26 cellular contexts compared by ENCODE assay signal in genomic region chr1:112209493-112209892, GRCh38.
"Had no signal": no experiment of that assay in that cellular context is flagged by ENCODE, and none has a peak within 500 bp of the region (broad histone marks: within the 10 kb centered on the region; RNA-seq: fewer than 3 reads in every experiment).

No MANE protein-coding gene starts in this region.

- DNase-seq: activated CD4-positive, alpha-beta T cell treated with anti-CD3 and anti-CD28 coated beads, Interleukin-2, amount 10 ng/mL, durations not matched to agents 24 days and 14 days; activated CD4-positive, alpha-beta T cell treated with anti-CD3 and anti-CD28 coated beads, Interleukin-2, amount 50 U/mL, for 4 hours; activated CD4-positive, CD25-positive, alpha-beta regulatory T cell; activated CD8-positive, alpha-beta T cell treated with anti-CD3 and anti-CD28 coated beads, Interleukin-2, amount 10 ng/mL, durations not matched to agents 7 days and 5 days; activated gamma-delta T cell; activated naive CD4-positive, alpha-beta T cell treated with Interleukin-2 at 50 U/mL for 16 hours; activated naive CD8-positive, alpha-beta T cell treated with anti-CD3 and anti-CD28 coated beads, Interleukin-2, amount 10 ng/mL, durations not matched to agents 7 days and 5 days; activated T-cell treated with anti-CD3 and anti-CD28 coated beads, Interleukin-2, amount 50 U/mL, for 24 hours; amygdala; caudate nucleus; cerebellar nuclear complex; MG63; NCI-H1048; NCI-H1436 treated with DMSO at 0.1 percent for 48 hours; NCI-H1694 treated with DMSO at 0.1 percent for 48 hours; NCI-H2029; NCI-H345; NCI-H524 treated with DMSO at 0.1 percent for 48 hours; SHP77; SJCRH30; T1000; WERI-Rb-1 had no signal

- H3K36me3 Mint-ChIP-seq: activated naive CD4-positive, alpha-beta T cell treated with anti-CD3 and anti-CD28 coated beads, Interleukin-2, amount 50 U/mL, for 24 hours; activated naive CD8-positive, alpha-beta T cell treated with anti-CD3 and anti-CD28 coated beads, Interleukin-2, amount 10 ng/mL, durations not matched to agents 7 days and 5 days had no signal

- H3K9me3 Mint-ChIP-seq: activated naive CD4-positive, alpha-beta T cell treated with anti-CD3 and anti-CD28 coated beads, Interleukin-2, amount 50 U/mL, for 24 hours; activated T-helper 2 cell treated with anti-CD3 and anti-CD28 coated beads, Interferon-gamma antibody, Interleukin-2, Interleukin-4, amounts not matched to agents 10 μg/mL and 5 μg/mL and 100 μg/mL, durations not matched to agents 14 hours and 24 hours and 36 hours had no signal

- H3K4me1 Mint-ChIP-seq: activated CD4-positive, alpha-beta T cell treated with anti-CD3 and anti-CD28 coated beads, Interleukin-2, amount 10 ng/mL, durations not matched to agents 24 days and 14 days; activated naive CD4-positive, alpha-beta T cell treated with anti-CD3 and anti-CD28 coated beads, Interleukin-2, amount 50 U/mL, for 24 hours; activated naive CD8-positive, alpha-beta T cell treated with anti-CD3 and anti-CD28 coated beads, Interleukin-2, amount 10 ng/mL, durations not matched to agents 7 days and 5 days had no signal

- H3K27me3 ChIP-seq: ascending aorta, SJCRH30 had no signal

- H3K36me3 ChIP-seq: ascending aorta, MG63, SJCRH30, WERI-Rb-1 had no signal

- H3K9me3 ChIP-seq: ascending aorta, MG63 had no signal

- H3K4me3 ChIP-seq: ascending aorta, MG63, SJCRH30, SK-N-MC had no signal

- H3K4me3 Mint-ChIP-seq: activated CD4-positive, alpha-beta T cell treated with anti-CD3 and anti-CD28 coated beads, Interleukin-2, amount 10 ng/mL, durations not matched to agents 24 days and 14 days; activated CD8-positive, alpha-beta T cell treated with anti-CD3 and anti-CD28 coated beads, Interleukin-2, amount 10 ng/mL, durations not matched to agents 7 days and 5 days; activated naive CD4-positive, alpha-beta T cell treated with anti-CD3 and anti-CD28 coated beads, Interleukin-2, amount 50 U/mL, for 24 hours; activated naive CD8-positive, alpha-beta T cell treated with anti-CD3 and anti-CD28 coated beads, Interleukin-2, amount 10 ng/mL, durations not matched to agents 7 days and 5 days; activated T-cell treated with anti-CD3 and anti-CD28 coated beads, Interleukin-2, amount 50 U/mL, for 24 hours had no signal

- H3K4me1 ChIP-seq: ascending aorta, SJCRH30 had no signal

- H3K27ac Mint-ChIP-seq: activated CD4-positive, alpha-beta T cell treated with anti-CD3 and anti-CD28 coated beads, Interleukin-2, amount 10 ng/mL, durations not matched to agents 24 days and 14 days; activated CD8-positive, alpha-beta T cell treated with anti-CD3 and anti-CD28 coated beads, Interleukin-2, amount 10 ng/mL, durations not matched to agents 7 days and 5 days; activated naive CD4-positive, alpha-beta T cell treated with anti-CD3 and anti-CD28 coated beads, Interleukin-2, amount 50 U/mL, for 24 hours; activated naive CD8-positive, alpha-beta T cell treated with anti-CD3 and anti-CD28 coated beads, Interleukin-2, amount 10 ng/mL, durations not matched to agents 7 days and 5 days; activated T-cell treated with anti-CD3 and anti-CD28 coated beads, Interleukin-2, amount 50 U/mL, for 24 hours; activated T-helper 2 cell treated with anti-CD3 and anti-CD28 coated beads, Interferon-gamma antibody, Interleukin-2, Interleukin-4, amounts not matched to agents 10 μg/mL and 5 μg/mL and 100 μg/mL, durations not matched to agents 14 hours and 24 hours and 36 hours had no signal

- H3K27ac ChIP-seq: ascending aorta, SJCRH30, SK-N-MC, WERI-Rb-1 had no signal

- ATAC-seq: activated CD8-positive, alpha-beta T cell treated with anti-CD3 and anti-CD28 coated beads, Interleukin-2, amount 10 ng/mL, durations not matched to agents 7 days and 5 days had no signal
